In the genomic region with DNA sequence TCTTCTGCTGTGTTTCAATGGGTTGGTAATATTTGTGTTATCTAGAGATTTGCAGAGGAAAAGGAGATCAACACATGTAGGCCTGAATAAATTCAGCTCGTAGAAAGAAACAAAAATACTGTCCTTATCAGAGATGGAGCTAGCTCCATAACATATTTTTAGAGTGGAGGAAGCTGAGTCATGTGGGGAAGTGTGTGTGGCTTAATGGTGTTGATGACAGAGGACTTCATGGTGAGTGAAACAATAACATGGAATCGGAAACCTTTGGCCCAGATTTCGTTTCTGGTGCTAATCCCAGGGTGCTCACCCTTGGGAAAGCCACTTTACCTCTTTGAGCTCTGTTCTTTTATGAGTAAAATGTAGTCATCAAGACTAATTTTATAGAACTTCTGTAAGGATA, we compare ENCODE assay signal across 9 cellular contexts.
DNase-seq lines count a peak whose midpoint lies in the region; ATAC-seq and TF ChIP-seq lines count a peak whose summit lies in the region.
"Had no signal": no experiment of that assay in that cellular context is flagged by ENCODE, and none has a peak within 500 bp of the region (broad histone marks: within the 10 kb centered on the region; RNA-seq: fewer than 3 reads in every experiment).

No MANE protein-coding gene starts in this region.

- peak; percentile 12 to 57 for DNase-seq in SJCRH30
- no peak for DNase-seq in osteoblast (ENCODE audit: insufficient read length, low spot score, missing footprints)
- no peak for DNase-seq in NCI-H2081 (lab: John Stamatoyannopoulos, UW)
- DNase-seq in NCI-H2029 treated with DMSO at 0.1 percent for 48 hours (lab: John Stamatoyannopoulos, UW) = no peak
- DNase-seq in NCI-H345 (lab: John Stamatoyannopoulos, UW) = no peak
- no peak for DNase-seq in CD1c-positive myeloid dendritic cell (ENCODE audit: extremely low spot score)
- DNase-seq: PC-3 had no signal

- no peak overlapping the region for H3K4me3 ChIP-seq in SJCRH30
- H3K4me3 ChIP-seq in osteoblast (ENCODE audit: insufficient read depth, low read length) = no peak overlapping the region

- H3K79me2 ChIP-seq in osteoblast (ENCODE audit: insufficient read depth, low read length) = no peaks in the 10 kb centered on the region

- H3K9me3 ChIP-seq in SJCRH30 (replicated peaks) (no peaks in the 10 kb centered on the region), osteoblast (ENCODE audit: low read depth, low read length) (no peaks in the 10 kb centered on the region)

- H3K27me3 ChIP-seq in SJCRH30 = no peaks in the 10 kb centered on the region
- no peaks in the 10 kb centered on the region for H3K27me3 ChIP-seq in osteoblast (ENCODE audit: insufficient read depth, low read length)

- H3K36me3 ChIP-seq in SJCRH30 = no peaks in the 10 kb centered on the region
- no peaks in the 10 kb centered on the region for H3K36me3 ChIP-seq in osteoblast (ENCODE audit: insufficient read depth, low read length)

- H3K4me2 ChIP-seq in osteoblast (ENCODE audit: insufficient read depth, low read length) = peak overlapping the region; percentile 3

- no peaks in the 10 kb centered on the region for H4K20me1 ChIP-seq in osteoblast (ENCODE audit: insufficient read depth, low read length)

- TF ChIP-seq CTCF in osteoblast (IDR thresholded peaks at IDR 0.05; ENCODE audit: extremely low read depth, low read depth, low read length) = no peak

- peak; percentile 71 for ATAC-seq in GM18868 (IDR thresholded peaks at IDR 0.05; ENCODE audit: unreplicated experiment)
- peak; percentile 62 for ATAC-seq in HG02759 (IDR thresholded peaks at IDR 0.05; ENCODE audit: unreplicated experiment)
- ATAC-seq: PC-3 had no signal

- peaks cover 13% of the 10 kb centered on the region for H3K4me1 ChIP-seq in SJCRH30
- H3K4me1 ChIP-seq in osteoblast (ENCODE audit: insufficient read depth, low read length) = peaks cover 10% of the 10 kb centered on the region

- no peak overlapping the region for H2AFZ ChIP-seq in osteoblast (ENCODE audit: low read length)

- H3K27ac ChIP-seq in SJCRH30 (no peak overlapping the region), osteoblast (ENCODE audit: low read depth, low read length) (no peak overlapping the region)

Comparison
In these comparisons a context has a peak if more than half of its experiments do, and no peak if none do; other contexts are left out.
1. DNase-seq: peak in SJCRH30 (2 of 2); none in osteoblast (single experiment), NCI-H2081 (0 of 2), NCI-H2029 treated with DMSO at 0.1 percent for 48 hours (single experiment), NCI-H345 (single experiment) and CD1c-positive myeloid dendritic cell (single experiment).